In the genomic region with DNA sequence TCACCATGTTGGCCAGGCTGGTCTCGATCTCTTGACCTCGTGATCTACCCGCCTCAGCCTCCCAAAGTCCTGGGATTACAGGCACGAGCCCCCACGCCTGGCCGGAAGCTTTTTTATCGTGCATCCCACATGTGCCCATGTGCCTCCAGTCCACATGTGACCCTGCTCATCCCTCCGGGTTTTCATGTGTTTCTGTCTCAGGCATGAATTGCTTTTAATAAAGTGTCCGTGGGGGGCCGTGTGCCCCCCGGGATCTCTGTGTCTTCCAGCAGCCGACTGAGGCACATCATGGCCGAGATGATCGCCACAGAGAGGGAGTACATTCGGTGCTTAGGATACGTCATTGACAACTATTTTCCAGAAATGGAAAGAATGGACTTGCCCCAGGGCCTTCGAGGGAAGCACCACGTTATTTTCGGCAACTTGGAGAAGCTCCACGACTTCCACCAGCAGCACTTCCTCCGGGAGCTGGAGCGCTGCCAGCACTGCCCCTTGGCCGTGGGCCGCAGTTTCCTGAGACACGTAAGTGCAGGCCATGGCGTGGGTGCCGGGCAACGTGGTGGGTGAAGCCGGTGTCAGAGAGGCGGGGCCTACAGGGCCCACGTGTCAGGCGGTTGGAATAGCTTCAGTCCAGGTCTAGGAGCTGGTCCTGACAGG, we compare ENCODE assay signal across 13 cellular contexts. TPM values are rescaled to one million over a fixed set of nuclear protein-coding genes. Genes with fewer than 3 reads are reported as not detected.
A peak's percentile ranks its signal among the peaks of the same experiment; 100 is the strongest.
DNase-seq lines count a peak whose midpoint lies in the region; ATAC-seq and TF ChIP-seq lines count a peak whose summit lies in the region.
"Had no signal": no experiment of that assay in that cellular context is flagged by ENCODE, and none has a peak within 500 bp of the region (broad histone marks: within the 10 kb centered on the region; RNA-seq: fewer than 3 reads in every experiment).

No MANE protein-coding gene starts in this region.

- TF ChIP-seq CTCF in CD8-positive, alpha-beta T cell (IDR thresholded peaks at IDR 0.05) = no peak

- peaks cover 7% of the 10 kb centered on the region for H3K27me3 ChIP-seq in adipocyte (replicated peaks; ENCODE audit: control insufficient read depth, insufficient read depth, low read length)
- no peaks in the 10 kb centered on the region for H3K27me3 ChIP-seq in CD8-positive, alpha-beta T cell (ENCODE audit: insufficient read depth, low read length)
- no peaks in the 10 kb centered on the region for H3K27me3 ChIP-seq in HAP-1 (ENCODE audit: low read depth)

- ATAC-seq in Right ventricle myocardium inferior (peak; percentile 40), GM21515 (IDR thresholded peaks at IDR 0.05; ENCODE audit: unreplicated experiment) (no peak)
- ATAC-seq in CD8-positive, alpha-beta T cell = no peak

- H3K27me3 Mint-ChIP-seq in CD8-positive, alpha-beta T cell (ENCODE audit: low read depth) = peaks cover 6% of the 10 kb centered on the region

- no peaks in the 10 kb centered on the region for H3K9me3 Mint-ChIP-seq in CD8-positive, alpha-beta T cell
- H3K9me3 Mint-ChIP-seq: memory B cell had no signal

- peak; percentile 99 for DNase-seq in EH (ENCODE audit: low read depth)
- DNase-seq in adipocyte (ENCODE audit: low read depth) = peak; percentile 85
- DNase-seq in Right ventricle myocardium inferior (ENCODE audit: missing footprints) = peak; percentile 83
- DNase-seq in posterior vena cava (ENCODE audit: low spot score) = peak; percentile 90
- DNase-seq in CD8-positive, alpha-beta T cell = no peak
- no peak for DNase-seq in NCI-H2171 (lab: John Stamatoyannopoulos, UW)
- DNase-seq in HAP-1 (ENCODE audit: low spot score in 2 of 2) = no peak
- DNase-seq: activated CD8-positive, alpha-beta memory T cell treated with anti-CD3 and anti-CD28 coated beads, Interleukin-2, amount 50 U/mL, for 48 hours; esophagus squamous epithelium; NCI-H526 treated with DMSO at 0.1 percent for 48 hours; T-helper 1 cell had no signal

- H3K4me3 ChIP-seq in adipocyte (ENCODE audit: low read length) (no peak overlapping the region), HAP-1 (no peak overlapping the region)
- H3K4me3 ChIP-seq in CD8-positive, alpha-beta T cell (ENCODE audit: low read depth, low read length) = no peak overlapping the region
- H3K4me3 ChIP-seq: esophagus squamous epithelium had no signal

- H3K9ac ChIP-seq in adipocyte (ENCODE audit: low read length) = no peak overlapping the region

- H3K4me1 ChIP-seq in adipocyte (ENCODE audit: control insufficient read depth, insufficient read depth, low read length) (peaks cover 6% of the 10 kb centered on the region), HAP-1 (no peaks in the 10 kb centered on the region)
- H3K4me1 ChIP-seq in CD8-positive, alpha-beta T cell (ENCODE audit: insufficient read depth, low read length) = no peaks in the 10 kb centered on the region

- H3K36me3 Mint-ChIP-seq in CD8-positive, alpha-beta T cell = no peaks in the 10 kb centered on the region
- H3K36me3 Mint-ChIP-seq: memory B cell had no signal

- POLR2A ChIA-PET in CD8-positive, alpha-beta T cell (lab: Charles Lee) = no interaction called here

- H3K4me3 Mint-ChIP-seq in CD8-positive, alpha-beta T cell = no peak overlapping the region
- H3K4me3 Mint-ChIP-seq: memory B cell had no signal

- H3K27ac Mint-ChIP-seq in CD8-positive, alpha-beta T cell = no peak overlapping the region
- H3K27ac Mint-ChIP-seq: memory B cell had no signal

- CTCF ChIA-PET in CD8-positive, alpha-beta T cell (lab: Charles Lee) = no interaction called here

- intact Hi-C loops in Right ventricle myocardium inferior (cut with DNase I) = no loop called here
- intact Hi-C loops in posterior vena cava (cut with DNase I) = no loop called here
- intact Hi-C loops in CD8-positive, alpha-beta T cell (cut with DNase I, micrococcal nuclease) = no loop called here

- in situ Hi-C loops in HAP-1 (cut with MboI; ENCODE audit: low sequenced_read_pairs) = no loop called here

- no peak overlapping the region for H3K27ac ChIP-seq in CD8-positive, alpha-beta T cell (ENCODE audit: low read depth, low read length)

- H3K36me3 ChIP-seq in adipocyte (ENCODE audit: control insufficient read depth, insufficient read depth, low read length, severe bottlenecking) (no peaks in the 10 kb centered on the region), HAP-1 (replicated peaks) (no peaks in the 10 kb centered on the region)
- no peaks in the 10 kb centered on the region for H3K36me3 ChIP-seq in CD8-positive, alpha-beta T cell (ENCODE audit: insufficient read depth, low read length)
- H3K36me3 ChIP-seq: esophagus squamous epithelium had no signal

- no peaks in the 10 kb centered on the region for H3K9me3 ChIP-seq in adipocyte (ENCODE audit: control insufficient read depth, low read length)
- no peaks in the 10 kb centered on the region for H3K9me3 ChIP-seq in CD8-positive, alpha-beta T cell (ENCODE audit: low read length)
- H3K9me3 ChIP-seq in HAP-1 = no peaks in the 10 kb centered on the region
- H3K9me3 ChIP-seq: esophagus squamous epithelium had no signal

- no peaks in the 10 kb centered on the region for H3K4me1 Mint-ChIP-seq in CD8-positive, alpha-beta T cell (ENCODE audit: low read depth)
- H3K4me1 Mint-ChIP-seq: memory B cell had no signal

RNA-seq across cellular contexts. Expression of a gene that starts 22.1 kb away (rescaled TPM):
- total RNA-seq in Right ventricle myocardium inferior = 74.9 TPM
- total RNA-seq in posterior vena cava = not detected
- not detected for total RNA-seq in CD8-positive, alpha-beta T cell
- total RNA-seq: esophagus squamous epithelium had no signal

RNA-seq across cellular contexts. Expression of a gene that starts 48.8 kb away (rescaled TPM):
- 9.4 TPM for total RNA-seq in Right ventricle myocardium inferior
- total RNA-seq in posterior vena cava = 1 to 10 TPM; 5.8 to 6.9 TPM
- 1 to 10 TPM; 1.5 to 2.2 TPM for total RNA-seq in CD8-positive, alpha-beta T cell

RNA-seq across cellular contexts. Expression of a gene that starts 48.9 kb away (rescaled TPM):
- total RNA-seq in Right ventricle myocardium inferior = 811 TPM
- total RNA-seq in posterior vena cava = 10 to 100 TPM; 75.2 to 80.7 TPM
- total RNA-seq in CD8-positive, alpha-beta T cell = 100 to 1,000 TPM; 203 to 216 TPM

Comparison
In these comparisons a context has a peak if more than half of its experiments do, and no peak if none do; other contexts are left out.
1. DNase-seq: peak in EH (single experiment), adipocyte (single experiment), Right ventricle myocardium inferior (single experiment) and posterior vena cava (single experiment); none in CD8-positive, alpha-beta T cell (0 of 7), NCI-H2171 (single experiment) and HAP-1 (0 of 2).
2. RNA of a gene that starts 22.1 kb away (total RNA-seq): 74.9 TPM in Right ventricle myocardium inferior (single experiment); not detected in posterior vena cava and not detected in CD8-positive, alpha-beta T cell; every median in the first group is over 10 times any median in the second.